In genomic region chr10:121655254-121656142, GRCh38 we compare ENCODE assay signal across 1 cellular context.
TF ChIP-seq lines count a peak whose summit lies in the region.

No MANE protein-coding gene starts in this region.

TF ChIP-seq in HEK293, 187 proteins besides CTCF, POLR2A, EP300 and RAD21 (continued from another document):
- 0 out of 2 replicates have a peak, but pooled peaks have one; percentile 19 for TF ChIP-seq ZBTB6 (tag by site-specific recombination; IDR thresholded peaks at IDR 0.05)
- TF ChIP-seq ZNF664 (tag by site-specific recombination; IDR thresholded peaks at IDR 0.05): peak; percentile 77
- TF ChIP-seq ZSCAN16 (tag by site-specific recombination; IDR thresholded peaks at IDR 0.05): no peak
- TF ChIP-seq ZNF394 (tag by site-specific recombination; IDR thresholded peaks at IDR 0.05; ENCODE audit: borderline replicate concordance): no peak
- no peak for TF ChIP-seq ZNF148 (tag by site-specific recombination; IDR thresholded peaks at IDR 0.05; ENCODE audit: borderline replicate concordance)
- TF ChIP-seq ZNF266 (tag by site-specific recombination; IDR thresholded peaks at IDR 0.05; ENCODE audit: low read depth): no peak
- no peak for TF ChIP-seq SALL2 (tag by site-specific recombination; IDR thresholded peaks at IDR 0.05; ENCODE audit: borderline replicate concordance)
- no peak for TF ChIP-seq KLF16 (tag by site-specific recombination; IDR thresholded peaks at IDR 0.05)
- TF ChIP-seq ZNF354C (tag by site-specific recombination; IDR thresholded peaks at IDR 0.05; ENCODE audit: borderline replicate concordance, low read depth): no peak
- no peak for TF ChIP-seq HOXD13 (CRISPR knock-in tag; IDR thresholded peaks at IDR 0.05; ENCODE audit: borderline replicate concordance)
- no peak for TF ChIP-seq ZNF157 (tag by site-specific recombination; IDR thresholded peaks at IDR 0.05)
- no peak for TF ChIP-seq ZFHX2 (tag by site-specific recombination; conservative IDR thresholded peaks at IDR 0.05)
- no peak for TF ChIP-seq IKZF3 (tag by site-specific recombination; IDR thresholded peaks at IDR 0.05)
- TF ChIP-seq ZBTB49 (tag by site-specific recombination; IDR thresholded peaks at IDR 0.05; ENCODE audit: low read depth): no peak
- TF ChIP-seq AEBP2 (tag by site-specific recombination; IDR thresholded peaks at IDR 0.05; ENCODE audit: borderline replicate concordance): no peak
- TF ChIP-seq MEIS1 (CRISPR knock-in tag; IDR thresholded peaks at IDR 0.05; ENCODE audit: borderline replicate concordance): no peak
- no peak for TF ChIP-seq SCRT2 (tag by site-specific recombination; IDR thresholded peaks at IDR 0.05)
- no peak for TF ChIP-seq ZNF670 (tag by site-specific recombination; IDR thresholded peaks at IDR 0.05; ENCODE audit: low read depth)
- TF ChIP-seq HOXC10 (CRISPR knock-in tag; IDR thresholded peaks at IDR 0.05): no peak
- TF ChIP-seq OSR2 (tag by site-specific recombination; IDR thresholded peaks at IDR 0.05): peak; percentile 35; the same call in 1 of the 2 replicates
- TF ChIP-seq ZNF785 (tag by site-specific recombination; IDR thresholded peaks at IDR 0.05): no peak
- no peak for TF ChIP-seq ZNF580 (tag by site-specific recombination; IDR thresholded peaks at IDR 0.05)
- TF ChIP-seq PRDM10 (tag by site-specific recombination; IDR thresholded peaks at IDR 0.05): no peak
- no peak for TF ChIP-seq ZNF549 (tag by site-specific recombination; IDR thresholded peaks at IDR 0.05)
